In the genomic region with DNA sequence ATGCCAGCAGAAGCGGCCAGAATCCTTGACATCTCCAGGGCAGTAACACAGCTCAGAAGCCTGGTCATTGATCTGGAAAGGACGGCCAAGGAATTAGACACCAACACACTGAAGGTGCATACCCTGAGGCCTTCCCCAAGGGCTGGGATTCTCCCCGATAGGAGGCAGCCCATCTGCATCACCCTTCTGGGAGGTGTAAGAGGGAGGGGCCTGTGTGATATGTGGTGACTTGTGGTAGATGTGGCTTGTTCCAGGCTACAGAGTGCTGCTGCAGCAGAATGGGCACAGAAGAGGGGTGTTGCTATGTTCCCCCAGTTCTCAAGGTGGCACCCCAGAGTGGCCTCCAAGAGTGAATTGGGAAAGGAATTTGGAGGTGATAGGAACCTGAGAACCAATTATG, we compare ENCODE assay signal across 2 cellular contexts.
TF ChIP-seq lines count a peak whose summit lies in the region.

No MANE protein-coding gene starts in this region.

TF ChIP-seq in HepG2, 621 proteins besides CTCF, POLR2A, EP300 and RAD21:
- TF ChIP-seq TCF7L2 (IDR thresholded peaks at IDR 0.05; ENCODE audit: low read depth, low read length): no peak
- 0 out of 2 replicates have a peak, but pooled peaks have one; percentile 16 for TF ChIP-seq ZFX (CRISPR knock-in tag; IDR thresholded peaks at IDR 0.05; ENCODE audit: low read depth)
TF ChIP-seq in HepG2: peak in this region for 1.

TF ChIP-seq in K562, 482 proteins besides CTCF, POLR2A, EP300 and RAD21:
- TF ChIP-seq, protein P1, sequence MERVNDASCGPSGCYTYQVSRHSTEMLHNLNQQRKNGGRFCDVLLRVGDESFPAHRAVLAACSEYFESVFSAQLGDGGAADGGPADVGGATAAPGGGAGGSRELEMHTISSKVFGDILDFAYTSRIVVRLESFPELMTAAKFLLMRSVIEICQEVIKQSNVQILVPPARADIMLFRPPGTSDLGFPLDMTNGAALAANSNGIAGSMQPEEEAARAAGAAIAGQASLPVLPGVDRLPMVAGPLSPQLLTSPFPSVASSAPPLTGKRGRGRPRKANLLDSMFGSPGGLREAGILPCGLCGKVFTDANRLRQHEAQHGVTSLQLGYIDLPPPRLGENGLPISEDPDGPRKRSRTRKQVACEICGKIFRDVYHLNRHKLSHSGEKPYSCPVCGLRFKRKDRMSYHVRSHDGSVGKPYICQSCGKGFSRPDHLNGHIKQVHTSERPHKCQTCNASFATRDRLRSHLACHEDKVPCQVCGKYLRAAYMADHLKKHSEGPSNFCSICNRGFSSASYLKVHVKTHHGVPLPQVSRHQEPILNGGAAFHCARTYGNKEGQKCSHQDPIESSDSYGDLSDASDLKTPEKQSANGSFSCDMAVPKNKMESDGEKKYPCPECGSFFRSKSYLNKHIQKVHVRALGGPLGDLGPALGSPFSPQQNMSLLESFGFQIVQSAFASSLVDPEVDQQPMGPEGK (CRISPR knock-in tag; IDR thresholded peaks at IDR 0.05; ENCODE audit: borderline replicate concordance): no peak
- TF ChIP-seq ILK (tag; IDR thresholded peaks at IDR 0.05; ENCODE audit: borderline replicate concordance, low read depth) (no peak), HMGN3 (IDR thresholded peaks at IDR 0.05; ENCODE audit: borderline replicate concordance, extremely low read depth, insufficient read length, low read depth, low read length) (no peak), ZNF316 (IDR thresholded peaks at IDR 0.05) (no peak), THRAP3 (IDR thresholded peaks at IDR 0.05; ENCODE audit: borderline replicate concordance) (no peak), ZNF561 (CRISPR knock-in tag; conservative IDR thresholded peaks at IDR 0.05) (no peak), YBX1 (IDR thresholded peaks at IDR 0.05) (no peak), ZNF699 (CRISPR knock-in tag; IDR thresholded peaks at IDR 0.05; ENCODE audit: insufficient replicate concordance) (no peak), CHCHD3 (CRISPR knock-in tag; IDR thresholded peaks at IDR 0.05) (no peak)
- TF ChIP-seq, protein P2, sequence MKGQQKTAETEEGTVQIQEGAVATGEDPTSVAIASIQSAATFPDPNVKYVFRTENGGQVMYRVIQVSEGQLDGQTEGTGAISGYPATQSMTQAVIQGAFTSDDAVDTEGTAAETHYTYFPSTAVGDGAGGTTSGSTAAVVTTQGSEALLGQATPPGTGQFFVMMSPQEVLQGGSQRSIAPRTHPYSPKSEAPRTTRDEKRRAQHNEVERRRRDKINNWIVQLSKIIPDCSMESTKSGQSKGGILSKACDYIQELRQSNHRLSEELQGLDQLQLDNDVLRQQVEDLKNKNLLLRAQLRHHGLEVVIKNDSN (CRISPR knock-in tag; IDR thresholded peaks at IDR 0.05): no peak
